In the genomic region with DNA sequence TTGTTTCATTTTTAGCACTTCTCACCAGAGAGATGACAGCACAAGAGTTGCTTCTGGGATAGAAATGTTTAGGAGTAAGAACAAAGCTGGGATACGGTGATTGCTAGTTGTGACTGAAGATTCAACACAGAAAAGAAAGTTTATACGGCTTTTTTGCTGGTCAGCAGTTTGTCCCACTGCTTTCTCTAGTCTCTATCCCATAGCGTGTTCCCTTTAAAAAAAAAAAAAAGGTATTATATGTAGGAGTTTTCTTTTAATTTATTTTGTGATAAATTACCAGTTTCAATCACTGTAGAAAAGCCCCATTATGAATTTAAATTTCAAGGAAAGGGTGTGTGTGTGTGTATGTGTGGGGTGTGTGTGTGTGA, we compare ENCODE assay signal across 31 cellular contexts. TPM values are rescaled to one million over a fixed set of nuclear protein-coding genes. Genes with fewer than 3 reads are reported as not detected.
"Had no signal": no experiment of that assay in that cellular context is flagged by ENCODE, and none has a peak within 500 bp of the region (broad histone marks: within the 10 kb centered on the region; RNA-seq: fewer than 3 reads in every experiment).

No MANE protein-coding gene starts in this region.

- H3K36me3 ChIP-seq: uterus had no signal

- H3K4me3 Mint-ChIP-seq: dendritic cell treated with granulocyte-macrophage colony-stimulating factor and Interleukin-4, amounts not matched to agents 40 ng/mL and 50 ng/mL, for 4 days; endodermal cell; memory B cell; naive B cell; nephron progenitor cell; stimulated activated naive B cell treated with anti-CD40 and anti-IgM and Interleukin-4, amounts not matched to agents 10 μg/mL and 1 μg/mL and 100 μg/mL, for 72 hours; stimulated activated naive CD8-positive, alpha-beta T cell treated with anti-CD3 and anti-CD28 coated beads, Interleukin-15, Interleukin-2, amounts not matched to agents 100 ng/mL and 50 ng/mL, for 24 hours had no signal

- H3K27ac Mint-ChIP-seq: dendritic cell treated with granulocyte-macrophage colony-stimulating factor and Interleukin-4, amounts not matched to agents 40 ng/mL and 50 ng/mL, for 4 days; endodermal cell; memory B cell; stimulated activated naive B cell treated with anti-CD40 and anti-IgM and Interleukin-4, amounts not matched to agents 10 μg/mL and 1 μg/mL and 100 μg/mL, for 72 hours; stimulated activated naive CD8-positive, alpha-beta T cell treated with anti-CD3 and anti-CD28 coated beads, Interleukin-15, Interleukin-2, amounts not matched to agents 100 ng/mL and 50 ng/mL, for 24 hours had no signal

- H3K27ac ChIP-seq: epithelial cell of prostate, prostate gland, skin epidermis, spleen, transverse colon, upper lobe of right lung, uterus had no signal

- DNase-seq: effector CD8-positive, alpha-beta T cell; endodermal cell; foreskin fibroblast; gastrocnemius medialis; head of caudate nucleus; kidney; naive B cell; nephron progenitor cell; nucleus accumbens; right cardiac atrium; spleen; stimulated activated CD4-positive, alpha-beta T cell treated with anti-CD3 and anti-CD28 coated beads, Interleukin-2, amount 100 ng/mL, for 48 hours; stimulated activated naive B cell treated with anti-CD40 and anti-IgM and Interleukin-4, amounts not matched to agents 10 μg/mL and 1 μg/mL and 100 μg/mL, for 72 hours; transverse colon; upper lobe of right lung; uterus had no signal

- H3K4me1 Mint-ChIP-seq: endodermal cell; memory B cell; naive B cell; stimulated activated naive B cell treated with anti-CD40 and anti-IgM and Interleukin-4, amounts not matched to agents 10 μg/mL and 1 μg/mL and 100 μg/mL, for 72 hours had no signal

- ATAC-seq: esophagus mucosa; gastrocnemius medialis; left lobe of liver; right cardiac atrium; stimulated activated naive B cell treated with anti-CD40 and anti-IgM and Interleukin-4, amounts not matched to agents 10 μg/mL and 1 μg/mL and 100 μg/mL, for 72 hours; upper lobe of right lung had no signal

- H3K4me3 ChIP-seq: gastrocnemius medialis, lung, prostate gland, skin epidermis, spleen, thoracic aorta, transverse colon, upper lobe of right lung, uterus had no signal

- H3K4me1 ChIP-seq: prostate gland had no signal

- H3K27me3 Mint-ChIP-seq: dendritic cell treated with granulocyte-macrophage colony-stimulating factor and Interleukin-4, amounts not matched to agents 40 ng/mL and 50 ng/mL, for 4 days; memory B cell; naive B cell; stimulated activated naive B cell treated with anti-CD40 and anti-IgM and Interleukin-4, amounts not matched to agents 10 μg/mL and 1 μg/mL and 100 μg/mL, for 72 hours; stimulated activated naive CD8-positive, alpha-beta T cell treated with anti-CD3 and anti-CD28 coated beads, Interleukin-15, Interleukin-2, amounts not matched to agents 100 ng/mL and 50 ng/mL, for 24 hours had no signal

- H3K27me3 ChIP-seq: gastrocnemius medialis, spleen, transverse colon, upper lobe of right lung, uterus had no signal

- H3K9me3 ChIP-seq: gastrocnemius medialis, prostate gland, thoracic aorta, transverse colon, uterus had no signal

RNA-seq across cellular contexts. Expression of a gene that starts 48.0 kb away (rescaled TPM):
- total RNA-seq: endodermal cell, esophagus mucosa, glomerular endothelial cell, left lobe of liver, liver, mononuclear cell, osteocyte, renal cortical epithelial cell, spleen, transverse colon, upper lobe of right lung had no signal
